Comparison of ENCODE assay signal across 8 cellular contexts in the genomic region with DNA sequence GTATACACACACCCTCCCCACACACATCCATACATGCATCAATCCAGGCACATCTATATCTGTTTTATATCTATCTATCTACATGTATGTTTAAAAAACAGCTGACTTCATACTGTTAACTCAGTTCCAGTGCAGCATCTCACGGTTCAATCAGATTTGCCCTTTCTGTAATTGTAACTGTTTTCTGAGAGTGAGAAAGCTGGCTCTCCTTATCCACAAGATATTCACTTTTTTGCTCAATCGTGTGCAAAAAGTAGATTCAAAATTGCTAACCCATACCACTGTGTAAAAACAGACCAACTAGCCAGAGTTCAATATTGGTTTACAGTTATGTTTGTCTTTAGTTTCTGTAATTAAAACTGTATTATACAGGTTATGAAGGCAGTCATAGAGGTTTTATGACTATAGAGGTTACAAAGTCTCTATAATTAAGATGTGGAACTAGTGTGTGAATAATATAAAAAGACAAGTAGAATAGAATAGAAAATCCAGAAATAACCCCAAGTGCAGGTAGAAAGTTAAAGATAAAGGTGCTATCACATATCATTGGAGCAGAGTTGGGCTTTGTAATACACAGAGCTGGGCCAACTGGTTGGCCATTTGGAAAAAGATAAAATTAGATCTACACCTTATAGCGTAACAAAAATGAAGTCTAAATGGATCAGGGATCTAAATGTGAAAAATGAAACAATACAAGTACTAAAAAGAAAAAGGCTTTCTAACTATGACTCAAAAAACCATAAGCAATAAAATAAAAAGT. TPM values are rescaled to one million over a fixed set of nuclear protein-coding genes. Genes with fewer than 3 reads are reported as not detected.
DNase-seq lines count a peak whose midpoint lies in the region; ATAC-seq, FAIRE-seq and TF ChIP-seq lines count a peak whose summit lies in the region.

No MANE protein-coding gene starts in this region.

- no peak for TF ChIP-seq RAD21 in GM12878 (IDR thresholded peaks at IDR 0.05; ENCODE audit: insufficient read depth, low read depth, low read length)

- H3K4me3 Mint-ChIP-seq in activated CD8-positive, alpha-beta memory T cell treated with anti-CD3 and anti-CD28 coated beads, Interleukin-2, amount 10 ng/mL, durations not matched to agents 7 days and 5 days = peak overlapping the region; percentile 98

- no peak for TF ChIP-seq POLR2A in GM12878 (IDR thresholded peaks at IDR 0.05; ENCODE audit: low read depth, low read length)

- no peak overlapping the region for H3K9ac ChIP-seq in GM12878 (ENCODE audit: control insufficient read depth, insufficient read depth, low read length)

- H3K9me3 ChIP-seq in GM12878 (replicated peaks; ENCODE audit: control insufficient read depth, insufficient read depth, low read length) (peaks cover 5% of the 10 kb centered on the region; the same call in 2 of the 3 replicates), lower lobe of right lung (peaks cover 6% of the 10 kb centered on the region), thymus (ENCODE audit: control insufficient read depth) (no peaks in the 10 kb centered on the region)

- no peak for ATAC-seq in activated CD8-positive, alpha-beta memory T cell treated with anti-CD3 and anti-CD28 coated beads, Interleukin-2, amount 10 ng/mL, durations not matched to agents 7 days and 5 days
- ATAC-seq in GM12878 = no peak
- ATAC-seq in lower lobe of right lung = no peak
- ATAC-seq in GM21576 (IDR thresholded peaks at IDR 0.05; ENCODE audit: unreplicated experiment) = no peak
- ATAC-seq in GM19395 (IDR thresholded peaks at IDR 0.05; ENCODE audit: unreplicated experiment) = no peak

- DNase-seq in activated CD8-positive, alpha-beta memory T cell treated with anti-CD3 and anti-CD28 coated beads, Interleukin-2, amount 10 ng/mL, durations not matched to agents 7 days and 5 days = no peak
- no peak for DNase-seq in activated CD8-positive, alpha-beta memory T cell treated with anti-CD3 and anti-CD28 coated beads for 24 hours
- DNase-seq in GM12878 (ENCODE audit: low read depth, low spot score) (no peak), lower lobe of right lung (no peak), nucleus accumbens (lab: John Stamatoyannopoulos, UW) (no peak)

- no peak for FAIRE-seq in GM12878 (lab: Jason Lieb, UNC)

- H3K4me1 ChIP-seq in GM12878 (ENCODE audit: control insufficient read depth, insufficient read depth, low read length) = no peaks in the 10 kb centered on the region
- peaks cover 17% of the 10 kb centered on the region for H3K4me1 ChIP-seq in lower lobe of right lung
- no peaks in the 10 kb centered on the region for H3K4me1 ChIP-seq in thymus (ENCODE audit: control insufficient read depth, insufficient read depth, low read length)

- BruUV-seq in GM12878 (replicated peaks; lab: Mats Ljungman, UMichigan) = no TSS peak

- H3K79me2 ChIP-seq in GM12878 (ENCODE audit: control insufficient read depth, insufficient read depth, low read length) = no peaks in the 10 kb centered on the region

- intact Hi-C loops in GM12878 (cut with micrococcal nuclease; ENCODE audit: unreplicated experiment) (no loop called here), lower lobe of right lung (cut with DNase I) (no loop called here)

- H3K27ac ChIP-seq in GM12878 (ENCODE audit: control insufficient read depth, insufficient read depth) (no peak overlapping the region), lower lobe of right lung (no peak overlapping the region), thymus (ENCODE audit: low read depth) (no peak overlapping the region)

- peaks cover 14% of the 10 kb centered on the region for H3K36me3 Mint-ChIP-seq in activated CD8-positive, alpha-beta memory T cell treated with anti-CD3 and anti-CD28 coated beads, Interleukin-2, amount 10 ng/mL, durations not matched to agents 7 days and 5 days

- CTCF ChIA-PET in activated CD8-positive, alpha-beta memory T cell treated with anti-CD3 and anti-CD28 coated beads, Interleukin-2, amount 10 ng/mL, durations not matched to agents 7 days and 5 days (lab: Charles Lee) = interaction anchor here (0.6 to 1.4 kb wide), 3 partner anchors 13 to 1104 kb away, joined by 3 to 4 read pairs (median 3); no protein-coding TSS in a partner anchor
- CTCF ChIA-PET in GM12878 (lab: Yijun Ruan, JAX) = interaction anchor here (0.9 to 1.6 kb wide), 6 partner anchors 10 to 436 kb away, joined by 3 to 6 read pairs (median 3); a partner anchor contains a TSS

- H3K9me3 Mint-ChIP-seq in activated CD8-positive, alpha-beta memory T cell treated with anti-CD3 and anti-CD28 coated beads, Interleukin-2, amount 10 ng/mL, durations not matched to agents 7 days and 5 days (ENCODE audit: low read depth) = peaks cover 4% of the 10 kb centered on the region

- H3K27me3 Mint-ChIP-seq in activated CD8-positive, alpha-beta memory T cell treated with anti-CD3 and anti-CD28 coated beads, Interleukin-2, amount 10 ng/mL, durations not matched to agents 7 days and 5 days = peaks cover 3% of the 10 kb centered on the region

- RAD21 ChIA-PET in GM12878 (lab: Charles Lee; ENCODE audit: unreplicated experiment) = interaction anchor here (0.7 to 1.9 kb wide), 3 partner anchors 11 to 319 kb away, joined by 3 to 6 read pairs (median 3); no protein-coding TSS in a partner anchor

- H3K4me1 Mint-ChIP-seq in activated CD8-positive, alpha-beta memory T cell treated with anti-CD3 and anti-CD28 coated beads, Interleukin-2, amount 10 ng/mL, durations not matched to agents 7 days and 5 days = peaks cover 14% of the 10 kb centered on the region

- no peak overlapping the region for H3K27ac Mint-ChIP-seq in activated CD8-positive, alpha-beta memory T cell treated with anti-CD3 and anti-CD28 coated beads, Interleukin-2, amount 10 ng/mL, durations not matched to agents 7 days and 5 days

- H3K4me2 ChIP-seq in GM12878 (ENCODE audit: control insufficient read depth, insufficient read depth) = peak overlapping the region; percentile 22; the same call in 1 of the 2 replicates

- in situ Hi-C loops in GM12878 (cut with MboI) = no loop called here

- SMC1A ChIA-PET in GM12878 (lab: Charles Lee; ENCODE audit: uncharacterized antibody, unreplicated experiment) = interaction anchor here (0.6 to 1.8 kb wide), 5 partner anchors 16 to 222 kb away, joined by 3 to 5 read pairs (median 3); no protein-coding TSS in a partner anchor

- no peak overlapping the region for H2AFZ ChIP-seq in GM12878 (ENCODE audit: control insufficient read depth, low read depth, low read length)

- 52% methylated on average over 3 of the region's 3 CpGs for WGBS in GM12878 (ENCODE audit: insufficient coverage, insufficient replicate concordance, low lambda C conversion rate, missing lambda C conversion rate)
- 71% methylated on average over 3 of the region's 3 CpGs for WGBS in thymus

- H4K20me1 ChIP-seq in GM12878 (ENCODE audit: control insufficient read depth, insufficient read depth) = no peaks in the 10 kb centered on the region

- H3K27me3 ChIP-seq in GM12878 (replicated peaks in 1 of 2; ENCODE audit: control insufficient read depth in 2 of 2, insufficient read depth in 2 of 2, low read length in 1 of 2) = peaks cover 0 to 5% of the 10 kb centered on the region in 2 experiments; a peak in 2 of 4 replicates
- no peaks in the 10 kb centered on the region for H3K27me3 ChIP-seq in lower lobe of right lung (ENCODE audit: low read depth)
- no peaks in the 10 kb centered on the region for H3K27me3 ChIP-seq in thymus (ENCODE audit: control insufficient read depth, insufficient read depth)

- POLR2A ChIA-PET in GM12878 (lab: Charles Lee) = interaction anchor here (0.5 to 1.1 kb wide), 2 partner anchors 21 to 104 kb away, joined by 3 to 6 read pairs; a partner anchor contains a TSS

- H3K4me3 ChIP-seq in GM12878 (no peak overlapping the region), lower lobe of right lung (peak overlapping the region; percentile 76), thymus (ENCODE audit: low read length) (peak overlapping the region; percentile 61)

- TF ChIP-seq EP300 in GM12878 (IDR thresholded peaks at IDR 0.05; ENCODE audit: borderline replicate concordance in 1 of 2, control insufficient read depth in 1 of 2, low read depth in 2 of 2, low read length in 2 of 2) = no peak

- no peaks in the 10 kb centered on the region for H3K36me3 ChIP-seq in GM12878 (ENCODE audit: control insufficient read depth in 2 of 2, insufficient read depth in 2 of 2, low read length in 1 of 2)
- H3K36me3 ChIP-seq in lower lobe of right lung = peaks cover 9% of the 10 kb centered on the region
- H3K36me3 ChIP-seq in thymus (ENCODE audit: control insufficient read depth, insufficient read depth) = no peaks in the 10 kb centered on the region

- TF ChIP-seq CTCF in GM12878 (IDR thresholded peaks at IDR 0.05 in 2 of 3, conservative IDR thresholded peaks at IDR 0.05 in 1 of 3; ENCODE audit: control insufficient read depth in 2 of 3, extremely low read depth in 1 of 3, insufficient read depth in 1 of 3, low read depth in 3 of 3, low read length in 3 of 3) (no peak), lower lobe of right lung (IDR thresholded peaks at IDR 0.05) (no peak)

TF ChIP-seq in GM12878, 131 proteins besides CTCF, POLR2A, EP300 and RAD21 (continues in another document):
- TF ChIP-seq BACH1 (IDR thresholded peaks at IDR 0.05; ENCODE audit: borderline replicate concordance) = no peak
- TF ChIP-seq NFXL1 (IDR thresholded peaks at IDR 0.05; ENCODE audit: borderline replicate concordance) = no peak

RNA-seq across cellular contexts. Expression of a gene that starts 20.1 kb away (rescaled TPM):
- total RNA-seq in activated CD8-positive, alpha-beta memory T cell treated with anti-CD3 and anti-CD28 coated beads, Interleukin-2, amount 10 ng/mL, durations not matched to agents 7 days and 5 days = 10 to 100 TPM in 1 of 2 experiments, 1 to 10 TPM in 1; 6.0 to 11.4 TPM
- total RNA-seq in GM12878 (2013; cell fraction: nucleolus; rRNA removed) = 6.4 and 7.5 TPM in 2 replicates
- total RNA-seq in GM12878 (2014; rRNA removed) (2.8 and 2.9 TPM in 2 replicates), GM12878 (2014; rRNA removed; fragmentation: Illumina TruSeq; extraction: Trizol) (2.8 and 3.1 TPM in 2 replicates), GM12878 (2021) (1.6 and 2.2 TPM in 2 replicates), lower lobe of right lung (0.62 TPM)
- polyA plus RNA-seq in GM12878 (2011; ENCODE audit: low read depth) = not detected
- polyA plus RNA-seq in GM12878 (2011; rRNA removed) (0.43 and 0.52 TPM in 2 replicates), GM12878 (2014; fragmentation: Illumina TruSeq; extraction: Trizol) (0.95 and 1.2 TPM in 2 replicates), GM12878 (2014; fragmentation: Nextera tagmentation; extraction: Ambion mirVana) (under 1 TPM; 0.37 to 0.42 TPM), GM12878 (2014; rRNA removed) (1.6 and 2.0 TPM in 2 replicates), GM12878 (2016; fragmentation: Nextera tagmentation; extraction: Ambion mirVana) (1 to 10 TPM in 1 of 2 experiments, under 1 TPM in 1; 0.72 to 1.6 TPM), thymus (1.0 TPM)
- polyA plus RNA-seq in GM12878 (2011; cell fraction: cytosol; rRNA removed) = 0.18 and 0.33 TPM in 2 replicates
- 0.88 and 1.0 TPM in 2 replicates for polyA plus RNA-seq in GM12878 (2011; cell fraction: nucleus; rRNA removed)
- 0.26 and 0.52 TPM in 2 replicates for polyA plus RNA-seq in GM12878 (2012)
- 1.4 and 1.7 TPM in 2 replicates for polyA minus RNA-seq in GM12878 (2011; rRNA and poly(A)+ RNA removed)
- polyA minus RNA-seq in GM12878 (2011; cell fraction: cytosol; rRNA and poly(A)+ RNA removed) = 0.42 TPM in 1 of 2 replicates, not detected in the other
- 0.85 and 1.6 TPM in 2 replicates for polyA minus RNA-seq in GM12878 (2011; cell fraction: nucleus; rRNA and poly(A)+ RNA removed)
